40 cellular contexts compared by ENCODE assay signal in the genomic region with DNA sequence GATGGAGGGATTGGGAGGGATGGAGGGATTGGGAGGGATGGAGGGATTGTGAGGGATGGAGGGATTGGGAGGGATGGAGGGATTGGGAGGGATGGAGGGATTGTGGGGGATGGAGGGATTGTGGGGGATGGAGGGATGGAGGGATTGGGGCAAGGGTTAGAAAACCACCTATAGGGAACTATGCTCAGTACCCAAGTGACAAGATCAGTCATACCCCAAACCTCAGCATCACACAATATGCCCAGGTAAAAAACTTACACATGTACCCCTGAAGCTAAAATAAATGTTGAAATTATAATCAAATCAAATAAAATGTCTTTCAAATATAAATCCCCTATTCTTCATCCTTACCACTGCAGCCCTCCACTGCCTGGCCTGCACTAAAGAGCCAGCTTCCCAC.
"Had no signal": no experiment of that assay in that cellular context is flagged by ENCODE, and none has a peak within 500 bp of the region (broad histone marks: within the 10 kb centered on the region; RNA-seq: fewer than 3 reads in every experiment).

No MANE protein-coding gene starts in this region.

- H3K4me1 Mint-ChIP-seq: activated naive CD4-positive, alpha-beta T cell treated with anti-CD3 and anti-CD28 coated beads, Interleukin-2, amount 10 ng/mL, durations not matched to agents 7 days and 5 days; activated naive CD4-positive, alpha-beta T cell treated with anti-CD3 and anti-CD28 coated beads, Interleukin-2, amount 50 U/mL, for 24 hours; activated naive CD8-positive, alpha-beta T cell treated with anti-CD3 and anti-CD28 coated beads for 36 hours; activated naive CD8-positive, alpha-beta T cell treated with anti-CD3 and anti-CD28 coated beads, Interleukin-2, amount 10 ng/mL, durations not matched to agents 7 days and 5 days; activated T-helper 17 cell treated with anti-CD3 and anti-CD28 coated beads, Interleukin-2, amount 50 U/mL, for 72 hours; brain; central memory CD8-positive, alpha-beta T cell had no signal

- H3K9me3 ChIP-seq: adrenal gland, ascending aorta, body of pancreas, breast epithelium had no signal

- H3K36me3 ChIP-seq: adrenal gland, ascending aorta, brain microvascular endothelial cell, breast epithelium, cardiac muscle cell had no signal

- H3K27ac Mint-ChIP-seq: activated naive CD4-positive, alpha-beta T cell treated with anti-CD3 and anti-CD28 coated beads for 36 hours; activated naive CD4-positive, alpha-beta T cell treated with anti-CD3 and anti-CD28 coated beads, Interleukin-2, amount 10 ng/mL, durations not matched to agents 7 days and 5 days; activated naive CD4-positive, alpha-beta T cell treated with anti-CD3 and anti-CD28 coated beads, Interleukin-2, amount 50 U/mL, for 24 hours; activated naive CD4-positive, alpha-beta T cell treated with anti-CD3 and anti-CD28 coated beads, Interleukin-2, amount 50 U/mL, for 72 hours; activated naive CD8-positive, alpha-beta T cell; activated naive CD8-positive, alpha-beta T cell treated with anti-CD3 and anti-CD28 coated beads for 36 hours; activated naive CD8-positive, alpha-beta T cell treated with anti-CD3 and anti-CD28 coated beads, Interleukin-2, amount 10 ng/mL, durations not matched to agents 7 days and 5 days; activated naive CD8-positive, alpha-beta T cell treated with anti-CD3 and anti-CD28 coated beads, Interleukin-2, amount 50 U/mL, for 24 hours; activated T-cell treated with anti-CD3 and anti-CD28 coated beads, Interleukin-2, amount 50 U/mL, for 24 hours; activated T-cell treated with anti-CD3 and anti-CD28 coated beads, Interleukin-2, amount 50 U/mL, for 72 hours; activated T-helper 1 cell treated with anti-CD3 and anti-CD28 coated beads, Interleukin-12 subunit alpha, Interleukin-12 subunit beta, Interleukin-2, Interleukin-4 antibody, amounts not matched to agents 30 ng/mL and 10 ng/mL and 1 ng/mL, durations not matched to agents 14 hours and 24 hours and 36 hours; activated T-helper 17 cell treated with anti-CD3 and anti-CD28 coated beads, Interleukin-2, amount 50 U/mL, for 72 hours; activated T-helper 2 cell treated with anti-CD3 and anti-CD28 coated beads, Interferon-gamma antibody, Interleukin-2, Interleukin-4, amounts not matched to agents 10 μg/mL and 5 μg/mL and 100 μg/mL, durations not matched to agents 14 hours and 24 hours and 36 hours; brain had no signal

- H3K4me3 ChIP-seq: adrenal gland, ascending aorta, body of pancreas, breast epithelium, cardiac muscle cell had no signal

- ATAC-seq: activated naive CD4-positive, alpha-beta T cell treated with anti-CD3 and anti-CD28 coated beads, Interleukin-2, amount 50 U/mL, for 72 hours; activated naive CD8-positive, alpha-beta T cell treated with anti-CD3 and anti-CD28 coated beads, Interleukin-2, amount 50 U/mL, for 24 hours; activated T-cell treated with anti-CD3 and anti-CD28 coated beads, Interleukin-2, amount 50 U/mL, for 4 hours; activated T-cell treated with anti-CD3 and anti-CD28 coated beads, Interleukin-2, amount 50 U/mL, for 72 hours; activated T-helper 17 cell treated with anti-CD3 and anti-CD28 coated beads, Interleukin-2, amount 50 U/mL, for 72 hours; body of pancreas had no signal

- DNase-seq: activated effector memory CD4-positive, alpha-beta T cell treated with anti-CD3 and anti-CD28 coated beads, Interleukin-2, amount 50 U/mL, for 16 hours; activated effector memory CD4-positive, alpha-beta T cell treated with Interleukin-2 at 50 U/mL for 16 hours; activated gamma-delta T cell; activated gamma-delta T cell treated with Interleukin-2 at 50 U/mL for 16 hours; activated naive CD4-positive, alpha-beta T cell; activated naive CD4-positive, alpha-beta T cell treated with anti-CD3 and anti-CD28 coated beads for 36 hours; activated naive CD4-positive, alpha-beta T cell treated with anti-CD3 and anti-CD28 coated beads, Interleukin-2, amount 10 ng/mL, durations not matched to agents 7 days and 5 days; activated naive CD4-positive, alpha-beta T cell treated with anti-CD3 and anti-CD28 coated beads, Interleukin-2, amount 50 U/mL, for 16 hours; activated naive CD4-positive, alpha-beta T cell treated with Interleukin-2 at 50 U/mL for 16 hours; activated naive CD8-positive, alpha-beta T cell treated with anti-CD3 and anti-CD28 coated beads for 36 hours; activated naive CD8-positive, alpha-beta T cell treated with anti-CD3 and anti-CD28 coated beads, Interleukin-2, amount 10 ng/mL, durations not matched to agents 7 days and 5 days; activated naive CD8-positive, alpha-beta T cell treated with anti-CD3 and anti-CD28 coated beads, Interleukin-2, amount 50 U/mL, for 24 hours; activated T-cell treated with anti-CD3 and anti-CD28 coated beads, Interleukin-2, amount 50 U/mL, for 1 hour; activated T-cell treated with anti-CD3 and anti-CD28 coated beads, Interleukin-2, amount 50 U/mL, for 24 hours; activated T-cell treated with anti-CD3 and anti-CD28 coated beads, Interleukin-2, amount 50 U/mL, for 4 hours; activated T-cell treated with anti-CD3 and anti-CD28 coated beads, Interleukin-2, amount 50 U/mL, for 48 hours; activated T-cell treated with anti-CD3 and anti-CD28 coated beads, Interleukin-2, amount 50 U/mL, for 72 hours; adrenal gland; amniotic stem cell; amygdala; anterior cingulate cortex; aorta; body of pancreas; brain microvascular endothelial cell; caudate nucleus; central memory CD4-positive, alpha-beta T cell; cerebellar nuclear complex had no signal

- H3K4me1 ChIP-seq: adrenal gland, ascending aorta, body of pancreas, breast epithelium had no signal

- H3K27me3 ChIP-seq: adrenal gland, ascending aorta, body of pancreas, brain microvascular endothelial cell, breast epithelium, cardiac muscle cell had no signal

- H3K9me3 Mint-ChIP-seq: activated naive CD4-positive, alpha-beta T cell treated with anti-CD3 and anti-CD28 coated beads for 36 hours; activated naive CD4-positive, alpha-beta T cell treated with anti-CD3 and anti-CD28 coated beads, Interleukin-2, amount 10 ng/mL, durations not matched to agents 7 days and 5 days; activated naive CD4-positive, alpha-beta T cell treated with anti-CD3 and anti-CD28 coated beads, Interleukin-2, amount 50 U/mL, for 24 hours; activated naive CD4-positive, alpha-beta T cell treated with anti-CD3 and anti-CD28 coated beads, Interleukin-2, amount 50 U/mL, for 72 hours; activated naive CD8-positive, alpha-beta T cell treated with anti-CD3 and anti-CD28 coated beads for 36 hours; activated naive CD8-positive, alpha-beta T cell treated with anti-CD3 and anti-CD28 coated beads, Interleukin-2, amount 10 ng/mL, durations not matched to agents 7 days and 5 days; activated naive CD8-positive, alpha-beta T cell treated with anti-CD3 and anti-CD28 coated beads, Interleukin-2, amount 50 U/mL, for 24 hours; activated T-cell treated with anti-CD3 and anti-CD28 coated beads, Interleukin-2, amount 50 U/mL, for 24 hours; activated T-cell treated with anti-CD3 and anti-CD28 coated beads, Interleukin-2, amount 50 U/mL, for 4 hours; activated T-cell treated with anti-CD3 and anti-CD28 coated beads, Interleukin-2, amount 50 U/mL, for 72 hours; activated T-helper 1 cell treated with anti-CD3 and anti-CD28 coated beads, Interleukin-12 subunit alpha, Interleukin-12 subunit beta, Interleukin-2, Interleukin-4 antibody, amounts not matched to agents 30 ng/mL and 10 ng/mL and 1 ng/mL, durations not matched to agents 14 hours and 24 hours and 36 hours; activated T-helper 17 cell treated with anti-CD3 and anti-CD28 coated beads, Interleukin-2, amount 50 U/mL, for 72 hours; activated T-helper 2 cell treated with anti-CD3 and anti-CD28 coated beads, Interferon-gamma antibody, Interleukin-2, Interleukin-4, amounts not matched to agents 10 μg/mL and 5 μg/mL and 100 μg/mL, durations not matched to agents 14 hours and 24 hours and 36 hours; brain; central memory CD8-positive, alpha-beta T cell had no signal

- H3K27me3 Mint-ChIP-seq: activated naive CD4-positive, alpha-beta T cell treated with anti-CD3 and anti-CD28 coated beads, Interleukin-2, amount 10 ng/mL, durations not matched to agents 7 days and 5 days; activated naive CD4-positive, alpha-beta T cell treated with anti-CD3 and anti-CD28 coated beads, Interleukin-2, amount 50 U/mL, for 24 hours; activated naive CD8-positive, alpha-beta T cell; activated naive CD8-positive, alpha-beta T cell treated with anti-CD3 and anti-CD28 coated beads, Interleukin-2, amount 10 ng/mL, durations not matched to agents 7 days and 5 days; activated T-cell treated with anti-CD3 and anti-CD28 coated beads, Interleukin-2, amount 50 U/mL, for 24 hours; activated T-helper 17 cell treated with anti-CD3 and anti-CD28 coated beads, Interleukin-2, amount 50 U/mL, for 72 hours had no signal

- H3K4me3 Mint-ChIP-seq: activated naive CD4-positive, alpha-beta T cell treated with anti-CD3 and anti-CD28 coated beads for 36 hours; activated naive CD4-positive, alpha-beta T cell treated with anti-CD3 and anti-CD28 coated beads, Interleukin-2, amount 10 ng/mL, durations not matched to agents 7 days and 5 days; activated naive CD4-positive, alpha-beta T cell treated with anti-CD3 and anti-CD28 coated beads, Interleukin-2, amount 50 U/mL, for 24 hours; activated naive CD8-positive, alpha-beta T cell; activated naive CD8-positive, alpha-beta T cell treated with anti-CD3 and anti-CD28 coated beads for 36 hours; activated naive CD8-positive, alpha-beta T cell treated with anti-CD3 and anti-CD28 coated beads, Interleukin-2, amount 10 ng/mL, durations not matched to agents 7 days and 5 days; activated naive CD8-positive, alpha-beta T cell treated with anti-CD3 and anti-CD28 coated beads, Interleukin-2, amount 50 U/mL, for 24 hours; activated T-cell treated with anti-CD3 and anti-CD28 coated beads, Interleukin-2, amount 50 U/mL, for 24 hours; activated T-cell treated with anti-CD3 and anti-CD28 coated beads, Interleukin-2, amount 50 U/mL, for 4 hours; activated T-cell treated with anti-CD3 and anti-CD28 coated beads, Interleukin-2, amount 50 U/mL, for 72 hours; activated T-helper 1 cell treated with anti-CD3 and anti-CD28 coated beads, Interleukin-12 subunit alpha, Interleukin-12 subunit beta, Interleukin-2, Interleukin-4 antibody, amounts not matched to agents 30 ng/mL and 10 ng/mL and 1 ng/mL, durations not matched to agents 14 hours and 24 hours and 36 hours; activated T-helper 17 cell treated with anti-CD3 and anti-CD28 coated beads, Interleukin-2, amount 50 U/mL, for 72 hours; brain; central memory CD8-positive, alpha-beta T cell had no signal

- H3K27ac ChIP-seq: adrenal gland, ascending aorta, body of pancreas, brain microvascular endothelial cell, breast epithelium, cardiac muscle cell had no signal

- FAIRE-seq: astrocyte, bronchial epithelial cell had no signal
